ENCODE assay signal across 8 cellular contexts in the genomic region with DNA sequence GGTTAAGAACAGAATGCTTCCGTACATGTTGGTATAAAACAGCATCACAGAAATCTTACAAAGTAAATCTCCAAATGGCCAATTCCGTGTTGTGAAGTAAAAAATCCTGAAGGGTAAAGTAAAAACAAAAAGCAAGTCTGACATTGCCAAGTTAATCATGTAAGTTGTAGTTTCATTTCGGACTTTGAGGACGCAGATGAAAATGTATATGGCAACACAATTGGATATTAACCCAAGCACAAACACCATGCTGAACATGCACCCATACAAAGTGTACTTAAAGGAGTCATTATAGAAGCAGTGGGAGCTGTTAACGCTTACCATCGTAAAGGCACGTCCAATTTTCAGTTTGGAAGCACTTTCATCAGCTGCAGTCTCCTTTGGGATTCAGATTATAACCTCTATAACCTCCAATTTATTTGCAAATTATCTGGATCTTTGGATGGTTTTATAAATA. TPM values are rescaled to one million over a fixed set of nuclear protein-coding genes. Genes with fewer than 3 reads are reported as not detected.
DNase-seq lines count a peak whose midpoint lies in the region; ATAC-seq and TF ChIP-seq lines count a peak whose summit lies in the region.

No MANE protein-coding gene starts in this region.

- CTCF ChIA-PET in activated naive CD4-positive, alpha-beta T cell treated with anti-CD3 and anti-CD28 coated beads, Interleukin-2, amount 10 ng/mL, durations not matched to agents 7 days and 5 days (lab: Charles Lee) = interaction anchor here (0.8 to 1.6 kb wide), 3 partner anchors 10 to 150 kb away, joined by 3 to 6 read pairs (median 5); no protein-coding TSS in a partner anchor

- H2BK120ac ChIP-seq in mesendoderm (ENCODE audit: low read depth, low read length) = no peak overlapping the region

- peak overlapping the region; percentile 98 for H3K4me3 Mint-ChIP-seq in activated naive CD4-positive, alpha-beta T cell treated with anti-CD3 and anti-CD28 coated beads, Interleukin-2, amount 10 ng/mL, durations not matched to agents 7 days and 5 days
- peak overlapping the region; percentile 83 for H3K4me3 Mint-ChIP-seq in dendritic cell treated with granulocyte-macrophage colony-stimulating factor and Interleukin-4, amounts not matched to agents 40 ng/mL and 50 ng/mL, for 4 days

- no peak for TF ChIP-seq CTCF in uterus (IDR thresholded peaks at IDR 0.05)

- H3K9me3 ChIP-seq in uterus = no peaks in the 10 kb centered on the region

- H3K27ac Mint-ChIP-seq in activated naive CD4-positive, alpha-beta T cell treated with anti-CD3 and anti-CD28 coated beads, Interleukin-2, amount 10 ng/mL, durations not matched to agents 7 days and 5 days = peak overlapping the region; percentile 99
- H3K27ac Mint-ChIP-seq in dendritic cell treated with granulocyte-macrophage colony-stimulating factor and Interleukin-4, amounts not matched to agents 40 ng/mL and 50 ng/mL, for 4 days = peak overlapping the region; percentile 88

- no peaks in the 10 kb centered on the region for H3K79me1 ChIP-seq in mesendoderm (ENCODE audit: low read length)

- H3K36me3 Mint-ChIP-seq in activated naive CD4-positive, alpha-beta T cell treated with anti-CD3 and anti-CD28 coated beads, Interleukin-2, amount 10 ng/mL, durations not matched to agents 7 days and 5 days = peaks cover 68% of the 10 kb centered on the region
- peaks cover 65% of the 10 kb centered on the region for H3K36me3 Mint-ChIP-seq in dendritic cell treated with granulocyte-macrophage colony-stimulating factor and Interleukin-4, amounts not matched to agents 40 ng/mL and 50 ng/mL, for 4 days (ENCODE audit: low read depth)

- peaks cover 45% of the 10 kb centered on the region for H3K4me1 Mint-ChIP-seq in activated naive CD4-positive, alpha-beta T cell treated with anti-CD3 and anti-CD28 coated beads, Interleukin-2, amount 10 ng/mL, durations not matched to agents 7 days and 5 days
- no peaks in the 10 kb centered on the region for H3K4me1 Mint-ChIP-seq in dendritic cell treated with granulocyte-macrophage colony-stimulating factor and Interleukin-4, amounts not matched to agents 40 ng/mL and 50 ng/mL, for 4 days (ENCODE audit: low read depth)

- no peak for TF ChIP-seq POLR2A in uterus (IDR thresholded peaks at IDR 0.05)

- no peak for DNase-seq in activated naive CD4-positive, alpha-beta T cell treated with anti-CD3 and anti-CD28 coated beads, Interleukin-2, amount 10 ng/mL, durations not matched to agents 7 days and 5 days
- no peak for DNase-seq in activated naive CD4-positive, alpha-beta T cell treated with anti-CD3 and anti-CD28 coated beads, Interleukin-2, amount 50 U/mL, for 16 hours
- DNase-seq in mesendoderm = peak; percentile 21
- no peak for DNase-seq in uterus
- DNase-seq in DMS153 (lab: John Stamatoyannopoulos, UW) = no peak
- DNase-seq in activated effector memory CD4-positive, alpha-beta T cell treated with anti-CD3 and anti-CD28 coated beads, Interleukin-2, amount 50 U/mL, for 16 hours = no peak

- H3K4me3 ChIP-seq in mesendoderm (ENCODE audit: low read length) (peak overlapping the region; percentile 2), uterus (peak overlapping the region; percentile 49 to 60)

- H3K36me3 ChIP-seq in mesendoderm (ENCODE audit: control insufficient read depth, insufficient read depth, low read length) (no peaks in the 10 kb centered on the region), uterus (no peaks in the 10 kb centered on the region)

- H3K4ac ChIP-seq in mesendoderm (ENCODE audit: low read depth, low read length) = no peak overlapping the region

- H4K8ac ChIP-seq in mesendoderm (ENCODE audit: low read depth, low read length) = no peak overlapping the region

- H3K79me2 ChIP-seq in mesendoderm (ENCODE audit: control insufficient read depth, insufficient read depth, low read length) = no peaks in the 10 kb centered on the region

- peak overlapping the region; percentile 81 for H3K56ac ChIP-seq in mesendoderm (ENCODE audit: low read length)

- peak overlapping the region; percentile 92 for H2BK15ac ChIP-seq in mesendoderm (replicated peaks; ENCODE audit: low read depth)

- H3K9ac ChIP-seq in mesendoderm (ENCODE audit: low read length) = peak overlapping the region; percentile 32

- H3K9me3 Mint-ChIP-seq in activated naive CD4-positive, alpha-beta T cell treated with anti-CD3 and anti-CD28 coated beads, Interleukin-2, amount 10 ng/mL, durations not matched to agents 7 days and 5 days = peaks cover 4% of the 10 kb centered on the region
- peaks cover 4% of the 10 kb centered on the region for H3K9me3 Mint-ChIP-seq in dendritic cell treated with granulocyte-macrophage colony-stimulating factor and Interleukin-4, amounts not matched to agents 40 ng/mL and 50 ng/mL, for 4 days

- no peak overlapping the region for H2BK5ac ChIP-seq in mesendoderm (ENCODE audit: low read length)

- H3K23ac ChIP-seq in mesendoderm (ENCODE audit: low read length) = no peak overlapping the region

- H3K4me1 ChIP-seq in mesendoderm (ENCODE audit: control insufficient read depth, low read depth, low read length) (no peaks in the 10 kb centered on the region), uterus (peaks cover 0 to 4% of the 10 kb centered on the region in 2 donors)

- H3K18ac ChIP-seq in mesendoderm (ENCODE audit: low read length) = no peak overlapping the region

- intact Hi-C loops in dendritic cell treated with granulocyte-macrophage colony-stimulating factor and Interleukin-4, amounts not matched to agents 40 ng/mL and 50 ng/mL, for 4 days (cut with micrococcal nuclease) = loop anchor here (5.0 kb wide), 1 partner anchor 80 kb away; no protein-coding TSS in a partner anchor
- intact Hi-C loops in uterus (cut with DNase I; ENCODE audit: low total_unique reads) = no loop called here

- H2AK5ac ChIP-seq in mesendoderm (ENCODE audit: low read length) = no peak overlapping the region

- H3K27me3 Mint-ChIP-seq in activated naive CD4-positive, alpha-beta T cell treated with anti-CD3 and anti-CD28 coated beads, Interleukin-2, amount 10 ng/mL, durations not matched to agents 7 days and 5 days = no peaks in the 10 kb centered on the region
- H3K27me3 Mint-ChIP-seq in dendritic cell treated with granulocyte-macrophage colony-stimulating factor and Interleukin-4, amounts not matched to agents 40 ng/mL and 50 ng/mL, for 4 days = no peaks in the 10 kb centered on the region

- H3K27me3 ChIP-seq in mesendoderm (ENCODE audit: insufficient read depth, low read length, poor library complexity) = no peaks in the 10 kb centered on the region
- no peaks in the 10 kb centered on the region for H3K27me3 ChIP-seq in uterus

- no CpG with 5 or more reads among the region's 7 CpGs for WGBS in mesendoderm (ENCODE audit: extremely low coverage, insufficient coverage, low lambda C conversion rate)

- H4K5ac ChIP-seq in mesendoderm (ENCODE audit: low read length) = no peak overlapping the region

- H3K4me2 ChIP-seq in mesendoderm (ENCODE audit: low read length) = peak overlapping the region; percentile 6

- ATAC-seq in GM18909 (IDR thresholded peaks at IDR 0.05; ENCODE audit: poor library complexity, unreplicated experiment) = no peak

- H3K27ac ChIP-seq in mesendoderm (ENCODE audit: low read depth, low read length) (no peak overlapping the region), uterus (peak overlapping the region; percentile 77 to 94)

RNA-seq across cellular contexts. Expression of gene LPAR6, which starts 0.8 kb away (rescaled TPM):
- 6.2 TPM for polyA plus RNA-seq in mesendoderm (2013, experiment 1 of 2)
- 6.5 TPM for polyA plus RNA-seq in mesendoderm (2013, experiment 2 of 2)
- 10 to 100 TPM; 13.1 to 85.9 (median 38.9) TPM for total RNA-seq in uterus
